In the genomic region with DNA sequence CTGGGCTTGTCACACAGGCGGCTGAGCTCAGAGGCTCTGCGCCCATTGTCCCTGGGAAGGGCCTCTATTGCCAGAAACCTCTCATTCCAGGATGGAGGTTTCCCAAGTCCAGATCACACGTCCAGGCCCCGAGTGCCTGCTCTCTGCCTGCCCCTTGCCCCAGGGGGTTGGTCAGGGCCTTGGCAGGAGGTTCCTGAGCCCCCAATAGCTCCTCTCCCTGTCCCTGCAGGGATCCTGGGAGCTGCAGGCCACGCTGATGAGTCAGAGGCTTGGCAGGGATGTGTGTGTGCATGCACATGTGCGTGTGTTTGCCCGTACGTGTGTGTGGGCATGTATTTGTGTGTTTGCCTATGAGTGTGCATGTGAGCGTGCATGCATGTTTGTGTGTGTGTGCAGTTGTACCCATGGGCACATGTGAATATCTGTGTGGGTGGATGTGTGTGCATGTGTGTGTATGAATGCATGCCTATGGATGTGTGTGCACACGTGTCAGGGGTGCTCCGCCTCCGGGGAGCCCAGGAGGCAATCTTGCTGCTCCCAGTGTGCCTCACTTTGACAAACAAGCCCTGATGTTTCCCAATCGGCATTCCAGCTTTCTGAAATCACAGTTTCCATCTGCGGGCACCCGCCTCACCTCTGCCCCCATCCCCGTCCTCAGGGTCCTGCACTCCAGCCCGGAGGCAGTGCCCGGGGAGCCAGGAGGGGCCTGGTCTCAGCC, we compare ENCODE assay signal across 1 cellular context.
TF ChIP-seq lines count a peak whose summit lies in the region.

No MANE protein-coding gene starts in this region.

TF ChIP-seq in HEK293, 187 proteins besides CTCF, POLR2A, EP300 and RAD21 (continued from another document and continues in another):
- TF ChIP-seq, protein P1, sequence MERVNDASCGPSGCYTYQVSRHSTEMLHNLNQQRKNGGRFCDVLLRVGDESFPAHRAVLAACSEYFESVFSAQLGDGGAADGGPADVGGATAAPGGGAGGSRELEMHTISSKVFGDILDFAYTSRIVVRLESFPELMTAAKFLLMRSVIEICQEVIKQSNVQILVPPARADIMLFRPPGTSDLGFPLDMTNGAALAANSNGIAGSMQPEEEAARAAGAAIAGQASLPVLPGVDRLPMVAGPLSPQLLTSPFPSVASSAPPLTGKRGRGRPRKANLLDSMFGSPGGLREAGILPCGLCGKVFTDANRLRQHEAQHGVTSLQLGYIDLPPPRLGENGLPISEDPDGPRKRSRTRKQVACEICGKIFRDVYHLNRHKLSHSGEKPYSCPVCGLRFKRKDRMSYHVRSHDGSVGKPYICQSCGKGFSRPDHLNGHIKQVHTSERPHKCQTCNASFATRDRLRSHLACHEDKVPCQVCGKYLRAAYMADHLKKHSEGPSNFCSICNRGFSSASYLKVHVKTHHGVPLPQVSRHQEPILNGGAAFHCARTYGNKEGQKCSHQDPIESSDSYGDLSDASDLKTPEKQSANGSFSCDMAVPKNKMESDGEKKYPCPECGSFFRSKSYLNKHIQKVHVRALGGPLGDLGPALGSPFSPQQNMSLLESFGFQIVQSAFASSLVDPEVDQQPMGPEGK (tag by site-specific recombination; IDR thresholded peaks at IDR 0.05) = peak; percentile 92
- TF ChIP-seq ZBTB1 (tag by site-specific recombination; IDR thresholded peaks at IDR 0.05) = no peak
- TF ChIP-seq, protein P2, sequence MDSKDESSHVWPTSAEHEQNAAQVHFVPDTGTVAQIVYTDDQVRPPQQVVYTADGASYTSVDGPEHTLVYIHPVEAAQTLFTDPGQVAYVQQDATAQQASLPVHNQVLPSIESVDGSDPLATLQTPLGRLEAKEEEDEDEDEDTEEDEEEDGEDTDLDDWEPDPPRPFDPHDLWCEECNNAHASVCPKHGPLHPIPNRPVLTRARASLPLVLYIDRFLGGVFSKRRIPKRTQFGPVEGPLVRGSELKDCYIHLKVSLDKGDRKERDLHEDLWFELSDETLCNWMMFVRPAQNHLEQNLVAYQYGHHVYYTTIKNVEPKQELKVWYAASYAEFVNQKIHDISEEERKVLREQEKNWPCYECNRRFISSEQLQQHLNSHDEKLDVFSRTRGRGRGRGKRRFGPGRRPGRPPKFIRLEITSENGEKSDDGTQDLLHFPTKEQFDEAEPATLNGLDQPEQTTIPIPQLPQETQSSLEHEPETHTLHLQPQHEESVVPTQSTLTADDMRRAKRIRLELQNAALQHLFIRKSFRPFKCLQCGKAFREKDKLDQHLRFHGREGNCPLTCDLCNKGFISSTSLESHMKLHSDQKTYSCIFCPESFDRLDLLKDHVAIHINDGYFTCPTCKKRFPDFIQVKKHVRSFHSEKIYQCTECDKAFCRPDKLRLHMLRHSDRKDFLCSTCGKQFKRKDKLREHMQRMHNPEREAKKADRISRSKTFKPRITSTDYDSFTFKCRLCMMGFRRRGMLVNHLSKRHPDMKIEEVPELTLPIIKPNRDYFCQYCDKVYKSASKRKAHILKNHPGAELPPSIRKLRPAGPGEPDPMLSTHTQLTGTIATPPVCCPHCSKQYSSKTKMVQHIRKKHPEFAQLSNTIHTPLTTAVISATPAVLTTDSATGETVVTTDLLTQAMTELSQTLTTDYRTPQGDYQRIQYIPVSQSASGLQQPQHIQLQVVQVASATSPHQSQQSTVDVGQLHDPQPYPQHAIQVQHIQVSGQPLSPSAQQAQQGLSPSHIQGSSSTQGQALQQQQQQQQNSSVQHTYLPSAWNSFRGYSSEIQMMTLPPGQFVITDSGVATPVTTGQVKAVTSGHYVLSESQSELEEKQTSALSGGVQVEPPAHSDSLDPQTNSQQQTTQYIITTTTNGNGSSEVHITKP (tag by site-specific recombination; IDR thresholded peaks at IDR 0.05) = no peak
- no peak for TF ChIP-seq ZNF121 (tag by site-specific recombination; IDR thresholded peaks at IDR 0.05)
- TF ChIP-seq, protein P3, sequence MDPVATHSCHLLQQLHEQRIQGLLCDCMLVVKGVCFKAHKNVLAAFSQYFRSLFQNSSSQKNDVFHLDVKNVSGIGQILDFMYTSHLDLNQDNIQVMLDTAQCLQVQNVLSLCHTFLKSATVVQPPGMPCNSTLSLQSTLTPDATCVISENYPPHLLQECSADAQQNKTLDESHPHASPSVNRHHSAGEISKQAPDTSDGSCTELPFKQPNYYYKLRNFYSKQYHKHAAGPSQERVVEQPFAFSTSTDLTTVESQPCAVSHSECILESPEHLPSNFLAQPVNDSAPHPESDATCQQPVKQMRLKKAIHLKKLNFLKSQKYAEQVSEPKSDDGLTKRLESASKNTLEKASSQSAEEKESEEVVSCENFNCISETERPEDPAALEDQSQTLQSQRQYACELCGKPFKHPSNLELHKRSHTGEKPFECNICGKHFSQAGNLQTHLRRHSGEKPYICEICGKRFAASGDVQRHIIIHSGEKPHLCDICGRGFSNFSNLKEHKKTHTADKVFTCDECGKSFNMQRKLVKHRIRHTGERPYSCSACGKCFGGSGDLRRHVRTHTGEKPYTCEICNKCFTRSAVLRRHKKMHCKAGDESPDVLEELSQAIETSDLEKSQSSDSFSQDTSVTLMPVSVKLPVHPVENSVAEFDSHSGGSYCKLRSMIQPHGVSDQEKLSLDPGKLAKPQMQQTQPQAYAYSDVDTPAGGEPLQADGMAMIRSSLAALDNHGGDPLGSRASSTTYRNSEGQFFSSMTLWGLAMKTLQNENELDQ (tag by site-specific recombination; IDR thresholded peaks at IDR 0.05; ENCODE audit: low read depth) = no peak
- TF ChIP-seq ZNF549 (tag by site-specific recombination; IDR thresholded peaks at IDR 0.05) = no peak
- TF ChIP-seq, protein P4, sequence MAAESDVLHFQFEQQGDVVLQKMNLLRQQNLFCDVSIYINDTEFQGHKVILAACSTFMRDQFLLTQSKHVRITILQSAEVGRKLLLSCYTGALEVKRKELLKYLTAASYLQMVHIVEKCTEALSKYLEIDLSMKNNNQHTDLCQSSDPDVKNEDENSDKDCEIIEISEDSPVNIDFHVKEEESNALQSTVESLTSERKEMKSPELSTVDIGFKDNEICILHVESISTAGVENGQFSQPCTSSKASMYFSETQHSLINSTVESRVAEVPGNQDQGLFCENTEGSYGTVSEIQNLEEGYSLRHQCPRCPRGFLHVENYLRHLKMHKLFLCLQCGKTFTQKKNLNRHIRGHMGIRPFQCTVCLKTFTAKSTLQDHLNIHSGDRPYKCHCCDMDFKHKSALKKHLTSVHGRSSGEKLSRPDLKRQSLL (tag by site-specific recombination; IDR thresholded peaks at IDR 0.05) = no peak
- TF ChIP-seq IKZF3 (tag by site-specific recombination; IDR thresholded peaks at IDR 0.05) = peak; percentile 88
- TF ChIP-seq KLF7 (tag by site-specific recombination; IDR thresholded peaks at IDR 0.05; ENCODE audit: borderline replicate concordance) = no peak
- TF ChIP-seq, protein P5, sequence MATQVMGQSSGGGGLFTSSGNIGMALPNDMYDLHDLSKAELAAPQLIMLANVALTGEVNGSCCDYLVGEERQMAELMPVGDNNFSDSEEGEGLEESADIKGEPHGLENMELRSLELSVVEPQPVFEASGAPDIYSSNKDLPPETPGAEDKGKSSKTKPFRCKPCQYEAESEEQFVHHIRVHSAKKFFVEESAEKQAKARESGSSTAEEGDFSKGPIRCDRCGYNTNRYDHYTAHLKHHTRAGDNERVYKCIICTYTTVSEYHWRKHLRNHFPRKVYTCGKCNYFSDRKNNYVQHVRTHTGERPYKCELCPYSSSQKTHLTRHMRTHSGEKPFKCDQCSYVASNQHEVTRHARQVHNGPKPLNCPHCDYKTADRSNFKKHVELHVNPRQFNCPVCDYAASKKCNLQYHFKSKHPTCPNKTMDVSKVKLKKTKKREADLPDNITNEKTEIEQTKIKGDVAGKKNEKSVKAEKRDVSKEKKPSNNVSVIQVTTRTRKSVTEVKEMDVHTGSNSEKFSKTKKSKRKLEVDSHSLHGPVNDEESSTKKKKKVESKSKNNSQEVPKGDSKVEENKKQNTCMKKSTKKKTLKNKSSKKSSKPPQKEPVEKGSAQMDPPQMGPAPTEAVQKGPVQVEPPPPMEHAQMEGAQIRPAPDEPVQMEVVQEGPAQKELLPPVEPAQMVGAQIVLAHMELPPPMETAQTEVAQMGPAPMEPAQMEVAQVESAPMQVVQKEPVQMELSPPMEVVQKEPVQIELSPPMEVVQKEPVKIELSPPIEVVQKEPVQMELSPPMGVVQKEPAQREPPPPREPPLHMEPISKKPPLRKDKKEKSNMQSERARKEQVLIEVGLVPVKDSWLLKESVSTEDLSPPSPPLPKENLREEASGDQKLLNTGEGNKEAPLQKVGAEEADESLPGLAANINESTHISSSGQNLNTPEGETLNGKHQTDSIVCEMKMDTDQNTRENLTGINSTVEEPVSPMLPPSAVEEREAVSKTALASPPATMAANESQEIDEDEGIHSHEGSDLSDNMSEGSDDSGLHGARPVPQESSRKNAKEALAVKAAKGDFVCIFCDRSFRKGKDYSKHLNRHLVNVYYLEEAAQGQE (tag by site-specific recombination; IDR thresholded peaks at IDR 0.05) = no peak
- no peak for TF ChIP-seq RBAK (tag by site-specific recombination; IDR thresholded peaks at IDR 0.05)
- no peak for TF ChIP-seq ZNF19 (tag by site-specific recombination; IDR thresholded peaks at IDR 0.05; ENCODE audit: low read depth)
- TF ChIP-seq ZFP41 (tag by site-specific recombination; IDR thresholded peaks at IDR 0.05; ENCODE audit: borderline replicate concordance) = no peak
- TF ChIP-seq, protein P6, sequence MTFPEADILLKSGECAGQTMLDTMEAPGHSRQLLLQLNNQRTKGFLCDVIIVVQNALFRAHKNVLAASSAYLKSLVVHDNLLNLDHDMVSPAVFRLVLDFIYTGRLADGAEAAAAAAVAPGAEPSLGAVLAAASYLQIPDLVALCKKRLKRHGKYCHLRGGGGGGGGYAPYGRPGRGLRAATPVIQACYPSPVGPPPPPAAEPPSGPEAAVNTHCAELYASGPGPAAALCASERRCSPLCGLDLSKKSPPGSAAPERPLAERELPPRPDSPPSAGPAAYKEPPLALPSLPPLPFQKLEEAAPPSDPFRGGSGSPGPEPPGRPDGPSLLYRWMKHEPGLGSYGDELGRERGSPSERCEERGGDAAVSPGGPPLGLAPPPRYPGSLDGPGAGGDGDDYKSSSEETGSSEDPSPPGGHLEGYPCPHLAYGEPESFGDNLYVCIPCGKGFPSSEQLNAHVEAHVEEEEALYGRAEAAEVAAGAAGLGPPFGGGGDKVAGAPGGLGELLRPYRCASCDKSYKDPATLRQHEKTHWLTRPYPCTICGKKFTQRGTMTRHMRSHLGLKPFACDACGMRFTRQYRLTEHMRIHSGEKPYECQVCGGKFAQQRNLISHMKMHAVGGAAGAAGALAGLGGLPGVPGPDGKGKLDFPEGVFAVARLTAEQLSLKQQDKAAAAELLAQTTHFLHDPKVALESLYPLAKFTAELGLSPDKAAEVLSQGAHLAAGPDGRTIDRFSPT (tag by site-specific recombination; IDR thresholded peaks at IDR 0.05) = peak; percentile 88
- peak; percentile 43; the same call in 1 of the 2 replicates for TF ChIP-seq ZNF629 (tag by site-specific recombination; IDR thresholded peaks at IDR 0.05)
- TF ChIP-seq, protein P7, sequence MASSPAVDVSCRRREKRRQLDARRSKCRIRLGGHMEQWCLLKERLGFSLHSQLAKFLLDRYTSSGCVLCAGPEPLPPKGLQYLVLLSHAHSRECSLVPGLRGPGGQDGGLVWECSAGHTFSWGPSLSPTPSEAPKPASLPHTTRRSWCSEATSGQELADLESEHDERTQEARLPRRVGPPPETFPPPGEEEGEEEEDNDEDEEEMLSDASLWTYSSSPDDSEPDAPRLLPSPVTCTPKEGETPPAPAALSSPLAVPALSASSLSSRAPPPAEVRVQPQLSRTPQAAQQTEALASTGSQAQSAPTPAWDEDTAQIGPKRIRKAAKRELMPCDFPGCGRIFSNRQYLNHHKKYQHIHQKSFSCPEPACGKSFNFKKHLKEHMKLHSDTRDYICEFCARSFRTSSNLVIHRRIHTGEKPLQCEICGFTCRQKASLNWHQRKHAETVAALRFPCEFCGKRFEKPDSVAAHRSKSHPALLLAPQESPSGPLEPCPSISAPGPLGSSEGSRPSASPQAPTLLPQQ (tag by site-specific recombination; IDR thresholded peaks at IDR 0.05) = peak; percentile 75
- TF ChIP-seq ZNF394 (tag by site-specific recombination; IDR thresholded peaks at IDR 0.05; ENCODE audit: borderline replicate concordance) = peak; percentile 18; the same call in 1 of the 2 replicates
- no peak; the same call in 1 of the 2 replicates for TF ChIP-seq EGR2 (tag by site-specific recombination; IDR thresholded peaks at IDR 0.05; ENCODE audit: low read depth)
- no peak for TF ChIP-seq SP2 (tag by site-specific recombination; IDR thresholded peaks at IDR 0.05)
- TF ChIP-seq ZNF157 (tag by site-specific recombination; IDR thresholded peaks at IDR 0.05) = no peak
- TF ChIP-seq, protein P8, sequence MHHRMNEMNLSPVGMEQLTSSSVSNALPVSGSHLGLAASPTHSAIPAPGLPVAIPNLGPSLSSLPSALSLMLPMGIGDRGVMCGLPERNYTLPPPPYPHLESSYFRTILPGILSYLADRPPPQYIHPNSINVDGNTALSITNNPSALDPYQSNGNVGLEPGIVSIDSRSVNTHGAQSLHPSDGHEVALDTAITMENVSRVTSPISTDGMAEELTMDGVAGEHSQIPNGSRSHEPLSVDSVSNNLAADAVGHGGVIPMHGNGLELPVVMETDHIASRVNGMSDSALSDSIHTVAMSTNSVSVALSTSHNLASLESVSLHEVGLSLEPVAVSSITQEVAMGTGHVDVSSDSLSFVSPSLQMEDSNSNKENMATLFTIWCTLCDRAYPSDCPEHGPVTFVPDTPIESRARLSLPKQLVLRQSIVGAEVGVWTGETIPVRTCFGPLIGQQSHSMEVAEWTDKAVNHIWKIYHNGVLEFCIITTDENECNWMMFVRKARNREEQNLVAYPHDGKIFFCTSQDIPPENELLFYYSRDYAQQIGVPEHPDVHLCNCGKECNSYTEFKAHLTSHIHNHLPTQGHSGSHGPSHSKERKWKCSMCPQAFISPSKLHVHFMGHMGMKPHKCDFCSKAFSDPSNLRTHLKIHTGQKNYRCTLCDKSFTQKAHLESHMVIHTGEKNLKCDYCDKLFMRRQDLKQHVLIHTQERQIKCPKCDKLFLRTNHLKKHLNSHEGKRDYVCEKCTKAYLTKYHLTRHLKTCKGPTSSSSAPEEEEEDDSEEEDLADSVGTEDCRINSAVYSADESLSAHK (tag by site-specific recombination; IDR thresholded peaks at IDR 0.05) = 0 out of 2 replicates have a peak, but pooled peaks have one; percentile 13
- TF ChIP-seq MZF1 (tag by site-specific recombination; IDR thresholded peaks at IDR 0.05; ENCODE audit: borderline replicate concordance) = no peak
- TF ChIP-seq ZNF266 (tag by site-specific recombination; IDR thresholded peaks at IDR 0.05; ENCODE audit: low read depth) = 0 out of 2 replicates have a peak, but pooled peaks have one; percentile 24
- no peak for TF ChIP-seq ZXDB (tag by site-specific recombination; IDR thresholded peaks at IDR 0.05)
- peak; percentile 58; the same call in 1 of the 2 replicates for TF ChIP-seq KLF16 (tag by site-specific recombination; IDR thresholded peaks at IDR 0.05)
- TF ChIP-seq ZNF221 (tag by site-specific recombination; IDR thresholded peaks at IDR 0.05; ENCODE audit: borderline replicate concordance) = no peak
- no peak for TF ChIP-seq HOXC10 (CRISPR knock-in tag; IDR thresholded peaks at IDR 0.05)
- no peak for TF ChIP-seq KLF1 (tag by site-specific recombination; IDR thresholded peaks at IDR 0.05)
- TF ChIP-seq ZNF169 (tag by site-specific recombination; IDR thresholded peaks at IDR 0.05) = no peak
- TF ChIP-seq ZNF585B (tag by site-specific recombination; IDR thresholded peaks at IDR 0.05) = no peak
- no peak; the same call in 1 of the 2 replicates for TF ChIP-seq ZNF768 (tag by site-specific recombination; IDR thresholded peaks at IDR 0.05)
- no peak for TF ChIP-seq ZNF621 (tag by site-specific recombination; IDR thresholded peaks at IDR 0.05)
- no peak for TF ChIP-seq ZNF350 (tag by site-specific recombination; IDR thresholded peaks at IDR 0.05)
- TF ChIP-seq ZNF138 (tag by site-specific recombination; IDR thresholded peaks at IDR 0.05; ENCODE audit: borderline replicate concordance) = no peak
